7 cellular contexts compared by ENCODE assay signal in genomic region chr12:6892683-6893082, GRCh38. TPM values are rescaled to one million over a fixed set of nuclear protein-coding genes. Genes with fewer than 3 reads are reported as not detected.
DNase-seq lines count a peak whose midpoint lies in the region; ATAC-seq and TF ChIP-seq lines count a peak whose summit lies in the region.
"Not testable (repeated sequence)": the region's sequence is repeated elsewhere in the genome, so short reads cannot be mapped to it uniquely, and the experiment has no call there.

No MANE protein-coding gene starts in this region.

- H3K9me3 ChIP-seq in DND-41 (ENCODE audit: insufficient read depth, low read length, severe bottlenecking); naive thymus-derived CD4-positive, alpha-beta T cell (ENCODE audit: control insufficient read depth in 2 of 3, low read length in 3 of 3): not testable (repeated sequence)

- H3K27ac Mint-ChIP-seq in T-helper 1 cell treated with Interleukin-12 subunit alpha and Interleukin-12 subunit beta and Interleukin-4 antibody, amounts not matched to agents 30 μg/mL and 1 μg/mL, for 36 hours: peak overlapping the region; percentile 29
- peak overlapping the region; percentile 56 for H3K27ac Mint-ChIP-seq in activated CD4-positive, alpha-beta memory T cell treated with anti-CD3 and anti-CD28 coated beads, Interleukin-2, amount 10 ng/mL, durations not matched to agents 7 days and 5 days
- H3K27ac Mint-ChIP-seq in activated naive CD4-positive, alpha-beta T cell treated with anti-CD3 and anti-CD28 coated beads for 36 hours: peak overlapping the region; percentile 59
- H3K27ac Mint-ChIP-seq in central memory CD8-positive, alpha-beta T cell (ENCODE audit: low read depth): not testable (repeated sequence)
- peak overlapping the region in 2 of 9 donors; percentile 51 to 57 for H3K27ac Mint-ChIP-seq in naive thymus-derived CD4-positive, alpha-beta T cell
- H3K27ac Mint-ChIP-seq in stimulated activated effector memory CD8-positive, alpha-beta T cell treated with anti-CD3 and anti-CD28 coated beads, Interleukin-12 subunit alpha, Interleukin-12 subunit beta, amount 100 ng/mL, for 72 hours: peak overlapping the region; percentile 93

- not testable (repeated sequence) for DNase-seq in DND-41; activated CD4-positive, alpha-beta memory T cell treated with anti-CD3 and anti-CD28 coated beads, Interleukin-2, amount 10 ng/mL, durations not matched to agents 7 days and 5 days; activated naive CD4-positive, alpha-beta T cell treated with anti-CD3 and anti-CD28 coated beads for 36 hours; central memory CD8-positive, alpha-beta T cell (ENCODE audit: low spot score in 2 of 2); naive thymus-derived CD4-positive, alpha-beta T cell; stimulated activated effector memory CD8-positive, alpha-beta T cell treated with anti-CD3 and anti-CD28 coated beads, Interleukin-12 subunit alpha, Interleukin-12 subunit beta, amount 100 ng/mL, for 72 hours (ENCODE audit: low spot score in 2 of 2)

- not testable (repeated sequence) for H3K27ac ChIP-seq in DND-41 (ENCODE audit: low read length); naive thymus-derived CD4-positive, alpha-beta T cell (ENCODE audit: low read depth, low read length)

- H2AFZ ChIP-seq in DND-41 (ENCODE audit: low read depth, low read length): not testable (repeated sequence)

- H3K27me3 Mint-ChIP-seq in T-helper 1 cell treated with Interleukin-12 subunit alpha and Interleukin-12 subunit beta and Interleukin-4 antibody, amounts not matched to agents 30 μg/mL and 1 μg/mL, for 36 hours (ENCODE audit: low read depth); activated CD4-positive, alpha-beta memory T cell treated with anti-CD3 and anti-CD28 coated beads, Interleukin-2, amount 10 ng/mL, durations not matched to agents 7 days and 5 days; activated naive CD4-positive, alpha-beta T cell treated with anti-CD3 and anti-CD28 coated beads for 36 hours (ENCODE audit: low read depth); central memory CD8-positive, alpha-beta T cell; naive thymus-derived CD4-positive, alpha-beta T cell: not testable (repeated sequence)

- not testable (repeated sequence) for H3K36me3 Mint-ChIP-seq in T-helper 1 cell treated with Interleukin-12 subunit alpha and Interleukin-12 subunit beta and Interleukin-4 antibody, amounts not matched to agents 30 μg/mL and 1 μg/mL, for 36 hours (ENCODE audit: low read depth); activated CD4-positive, alpha-beta memory T cell treated with anti-CD3 and anti-CD28 coated beads, Interleukin-2, amount 10 ng/mL, durations not matched to agents 7 days and 5 days (ENCODE audit: low read depth); activated naive CD4-positive, alpha-beta T cell treated with anti-CD3 and anti-CD28 coated beads for 36 hours (ENCODE audit: low read depth); central memory CD8-positive, alpha-beta T cell (ENCODE audit: insufficient read depth); naive thymus-derived CD4-positive, alpha-beta T cell; stimulated activated effector memory CD8-positive, alpha-beta T cell treated with anti-CD3 and anti-CD28 coated beads, Interleukin-12 subunit alpha, Interleukin-12 subunit beta, amount 100 ng/mL, for 72 hours

- peak overlapping the region; percentile 67; the same call in 1 of the 2 replicates for H3K4me2 ChIP-seq in DND-41 (ENCODE audit: insufficient read depth, low read length)

- intact Hi-C loops in activated naive CD4-positive, alpha-beta T cell treated with anti-CD3 and anti-CD28 coated beads for 36 hours (cut with micrococcal nuclease); naive thymus-derived CD4-positive, alpha-beta T cell (cut with micrococcal nuclease): not testable (repeated sequence)

- CTCF ChIA-PET in activated CD4-positive, alpha-beta memory T cell treated with anti-CD3 and anti-CD28 coated beads, Interleukin-2, amount 10 ng/mL, durations not matched to agents 7 days and 5 days (lab: Charles Lee): interaction anchor here (0.7 to 2.8 kb wide), 5 partner anchors 10 to 169 kb away, joined by 6 to 120 read pairs (median 9); partner anchors contain the start of genes COPS7A and SPSB2
- CTCF ChIA-PET in activated naive CD4-positive, alpha-beta T cell treated with anti-CD3 and anti-CD28 coated beads for 36 hours (lab: Charles Lee): interaction anchor here (2.1 to 2.9 kb wide), 2 partner anchors 14 to 20 kb away, joined by 7 to 33 read pairs; partner anchors contain the start of gene SPSB2
- CTCF ChIA-PET in naive thymus-derived CD4-positive, alpha-beta T cell (lab: Charles Lee): interaction anchor here (1.2 to 2.0 kb wide), 2 partner anchors 10 to 19 kb away, joined by 3 to 6 read pairs; no protein-coding TSS in a partner anchor

- H3K36me3 ChIP-seq in DND-41 (ENCODE audit: insufficient read depth, low read length); naive thymus-derived CD4-positive, alpha-beta T cell (ENCODE audit: control insufficient read depth in 2 of 3, insufficient read depth in 3 of 3, low read length in 3 of 3): not testable (repeated sequence)

- H3K4me1 Mint-ChIP-seq in T-helper 1 cell treated with Interleukin-12 subunit alpha and Interleukin-12 subunit beta and Interleukin-4 antibody, amounts not matched to agents 30 μg/mL and 1 μg/mL, for 36 hours (ENCODE audit: low read depth): peaks cover 12% of the 10 kb centered on the region
- H3K4me1 Mint-ChIP-seq in activated CD4-positive, alpha-beta memory T cell treated with anti-CD3 and anti-CD28 coated beads, Interleukin-2, amount 10 ng/mL, durations not matched to agents 7 days and 5 days: peaks cover 38% of the 10 kb centered on the region
- peaks cover 16% of the 10 kb centered on the region for H3K4me1 Mint-ChIP-seq in activated naive CD4-positive, alpha-beta T cell treated with anti-CD3 and anti-CD28 coated beads for 36 hours (ENCODE audit: low read depth)
- H3K4me1 Mint-ChIP-seq in central memory CD8-positive, alpha-beta T cell: not testable (repeated sequence)
- peaks cover 0 to 31% (median 11%) of the 10 kb centered on the region in 7 donors for H3K4me1 Mint-ChIP-seq in naive thymus-derived CD4-positive, alpha-beta T cell
- H3K4me1 Mint-ChIP-seq in stimulated activated effector memory CD8-positive, alpha-beta T cell treated with anti-CD3 and anti-CD28 coated beads, Interleukin-12 subunit alpha, Interleukin-12 subunit beta, amount 100 ng/mL, for 72 hours: peaks cover 13% of the 10 kb centered on the region

- peaks cover 23% of the 10 kb centered on the region for H3K4me1 ChIP-seq in DND-41 (ENCODE audit: insufficient read depth, low read length)
- not testable (repeated sequence) for H3K4me1 ChIP-seq in naive thymus-derived CD4-positive, alpha-beta T cell (ENCODE audit: control insufficient read depth in 2 of 2, insufficient read depth in 2 of 2, low read length in 2 of 2)

- not testable (repeated sequence) for H3K4me3 Mint-ChIP-seq in T-helper 1 cell treated with Interleukin-12 subunit alpha and Interleukin-12 subunit beta and Interleukin-4 antibody, amounts not matched to agents 30 μg/mL and 1 μg/mL, for 36 hours; stimulated activated effector memory CD8-positive, alpha-beta T cell treated with anti-CD3 and anti-CD28 coated beads, Interleukin-12 subunit alpha, Interleukin-12 subunit beta, amount 100 ng/mL, for 72 hours
- H3K4me3 Mint-ChIP-seq in activated CD4-positive, alpha-beta memory T cell treated with anti-CD3 and anti-CD28 coated beads, Interleukin-2, amount 10 ng/mL, durations not matched to agents 7 days and 5 days: peak overlapping the region; percentile 37
- H3K4me3 Mint-ChIP-seq in activated naive CD4-positive, alpha-beta T cell treated with anti-CD3 and anti-CD28 coated beads for 36 hours: peak overlapping the region; percentile 90
- peak overlapping the region; percentile 76 for H3K4me3 Mint-ChIP-seq in central memory CD8-positive, alpha-beta T cell
- peak overlapping the region in 6 of 10 donors; percentile 6 to 84 (median 33) for H3K4me3 Mint-ChIP-seq in naive thymus-derived CD4-positive, alpha-beta T cell

- POLR2A ChIA-PET in activated CD4-positive, alpha-beta memory T cell treated with anti-CD3 and anti-CD28 coated beads, Interleukin-2, amount 10 ng/mL, durations not matched to agents 7 days and 5 days (lab: Charles Lee): interaction anchor here (1.6 to 2.8 kb wide), 7 partner anchors 13 to 104 kb away, joined by 6 to 69 read pairs (median 30); partner anchors contain the start of genes C12orf57, CD4, CDCA3 and ENO2
- POLR2A ChIA-PET in naive thymus-derived CD4-positive, alpha-beta T cell (lab: Charles Lee): interaction anchor here (0.7 to 4.0 kb wide), 6 partner anchors 13 to 271 kb away, joined by 3 to 70 read pairs (median 10); partner anchors contain the start of genes ENO2, LRRC23 and SPSB2

- H3K9me3 Mint-ChIP-seq in T-helper 1 cell treated with Interleukin-12 subunit alpha and Interleukin-12 subunit beta and Interleukin-4 antibody, amounts not matched to agents 30 μg/mL and 1 μg/mL, for 36 hours; activated CD4-positive, alpha-beta memory T cell treated with anti-CD3 and anti-CD28 coated beads, Interleukin-2, amount 10 ng/mL, durations not matched to agents 7 days and 5 days; activated naive CD4-positive, alpha-beta T cell treated with anti-CD3 and anti-CD28 coated beads for 36 hours; central memory CD8-positive, alpha-beta T cell; naive thymus-derived CD4-positive, alpha-beta T cell; stimulated activated effector memory CD8-positive, alpha-beta T cell treated with anti-CD3 and anti-CD28 coated beads, Interleukin-12 subunit alpha, Interleukin-12 subunit beta, amount 100 ng/mL, for 72 hours: not testable (repeated sequence)

- not testable (repeated sequence) for ATAC-seq in DND-41 (ENCODE audit: insufficient read depth, low read depth); central memory CD8-positive, alpha-beta T cell (replicated peaks; ENCODE audit: extremely low read depth, poor library complexity, severe bottlenecking); naive thymus-derived CD4-positive, alpha-beta T cell; stimulated activated effector memory CD8-positive, alpha-beta T cell treated with anti-CD3 and anti-CD28 coated beads, Interleukin-12 subunit alpha, Interleukin-12 subunit beta, amount 100 ng/mL, for 72 hours

- not testable (repeated sequence) for H4K20me1 ChIP-seq in DND-41 (ENCODE audit: insufficient read depth, low read length)

- not testable (repeated sequence) for H3K79me2 ChIP-seq in DND-41 (ENCODE audit: insufficient read depth, low read length)

- not testable (repeated sequence) for H3K9ac ChIP-seq in DND-41 (ENCODE audit: low read depth, low read length)

- not testable (repeated sequence) for H3K4me3 ChIP-seq in DND-41 (ENCODE audit: low read depth in 1 of 2, low read length in 2 of 2); naive thymus-derived CD4-positive, alpha-beta T cell (ENCODE audit: low read length)

- TF ChIP-seq CTCF in DND-41 (IDR thresholded peaks at IDR 0.05; ENCODE audit: borderline replicate concordance, extremely low read depth, low read length, poor library complexity, severe bottlenecking): not testable (repeated sequence)

- H3K27me3 ChIP-seq in DND-41 (ENCODE audit: insufficient read depth, low read length, poor library complexity); naive thymus-derived CD4-positive, alpha-beta T cell (ENCODE audit: control insufficient read depth in 2 of 2, insufficient read depth in 2 of 2, low read length in 2 of 2): not testable (repeated sequence)

RNA-seq across cellular contexts. Expression of gene LRRC23, which starts 11.9 kb away (rescaled TPM):
- 1 to 10 TPM; 5.7 to 6.1 TPM for total RNA-seq in activated CD4-positive, alpha-beta memory T cell treated with anti-CD3 and anti-CD28 coated beads, Interleukin-2, amount 10 ng/mL, durations not matched to agents 7 days and 5 days
- total RNA-seq in activated naive CD4-positive, alpha-beta T cell treated with anti-CD3 and anti-CD28 coated beads for 36 hours: 1 to 10 TPM; 6.3 to 6.4 TPM
- total RNA-seq in naive thymus-derived CD4-positive, alpha-beta T cell: 10 to 100 TPM in 1 of 5 experiments, 1 to 10 TPM in 4; 6.6 to 12.1 (median 7.3) TPM
- 1 to 10 TPM; 4.5 to 5.4 TPM for polyA plus RNA-seq in naive thymus-derived CD4-positive, alpha-beta T cell

RNA-seq across cellular contexts. Expression of gene SPSB2, which starts 19.6 kb away (rescaled TPM):
- total RNA-seq in activated CD4-positive, alpha-beta memory T cell treated with anti-CD3 and anti-CD28 coated beads, Interleukin-2, amount 10 ng/mL, durations not matched to agents 7 days and 5 days: 10 to 100 TPM; 11.1 to 11.2 TPM
- 1 to 10 TPM; 2.6 to 2.8 TPM for total RNA-seq in activated naive CD4-positive, alpha-beta T cell treated with anti-CD3 and anti-CD28 coated beads for 36 hours
- total RNA-seq in naive thymus-derived CD4-positive, alpha-beta T cell: 10 to 100 TPM in 3 of 5 experiments, 1 to 10 TPM in 2; 5.1 to 20.2 (median 11.2) TPM
- polyA plus RNA-seq in naive thymus-derived CD4-positive, alpha-beta T cell: 10 to 100 TPM; 10.8 to 14.5 TPM

RNA-seq across cellular contexts. Expression of gene ENO2, which starts 21.7 kb away (rescaled TPM):
- total RNA-seq in activated CD4-positive, alpha-beta memory T cell treated with anti-CD3 and anti-CD28 coated beads, Interleukin-2, amount 10 ng/mL, durations not matched to agents 7 days and 5 days: 100 to 1,000 TPM; 206 to 207 TPM
- 100 to 1,000 TPM; 128 to 131 TPM for total RNA-seq in activated naive CD4-positive, alpha-beta T cell treated with anti-CD3 and anti-CD28 coated beads for 36 hours
- total RNA-seq in naive thymus-derived CD4-positive, alpha-beta T cell: 100 to 1,000 TPM in 3 of 5 experiments, 10 to 100 TPM in 2; 65.3 to 193 (median 178) TPM
- polyA plus RNA-seq in naive thymus-derived CD4-positive, alpha-beta T cell: 10 to 100 TPM; 22.5 to 31.0 TPM

RNA-seq across cellular contexts. Expression of gene TPI1, which starts 25.4 kb away (rescaled TPM):
- total RNA-seq in activated CD4-positive, alpha-beta memory T cell treated with anti-CD3 and anti-CD28 coated beads, Interleukin-2, amount 10 ng/mL, durations not matched to agents 7 days and 5 days: 1,000 to 10,000 TPM; 1,228 to 1,253 TPM
- 1,000 to 10,000 TPM; 1,222 to 1,282 TPM for total RNA-seq in activated naive CD4-positive, alpha-beta T cell treated with anti-CD3 and anti-CD28 coated beads for 36 hours
- total RNA-seq in naive thymus-derived CD4-positive, alpha-beta T cell: 1,000 to 10,000 TPM in 1 of 5 experiments, 100 to 1,000 TPM in 3, 10 to 100 TPM in 1; 89.7 to 1,293 (median 134) TPM
- 100 to 1,000 TPM; 330 to 435 TPM for polyA plus RNA-seq in naive thymus-derived CD4-positive, alpha-beta T cell

RNA-seq across cellular contexts. Expression of gene ATN1, which starts 35.1 kb away (rescaled TPM):
- total RNA-seq in activated CD4-positive, alpha-beta memory T cell treated with anti-CD3 and anti-CD28 coated beads, Interleukin-2, amount 10 ng/mL, durations not matched to agents 7 days and 5 days: 10 to 100 TPM; 33.9 to 34.6 TPM
- total RNA-seq in activated naive CD4-positive, alpha-beta T cell treated with anti-CD3 and anti-CD28 coated beads for 36 hours: 10 to 100 TPM; 20.1 to 22.2 TPM
- total RNA-seq in naive thymus-derived CD4-positive, alpha-beta T cell: 10 to 100 TPM; 29.5 to 42.2 (median 34.4) TPM
- 1 to 10 TPM in 1 of 2 donors, under 1 TPM in 1; 0.95 to 2.0 TPM for polyA plus RNA-seq in naive thymus-derived CD4-positive, alpha-beta T cell
